In the genomic region with DNA sequence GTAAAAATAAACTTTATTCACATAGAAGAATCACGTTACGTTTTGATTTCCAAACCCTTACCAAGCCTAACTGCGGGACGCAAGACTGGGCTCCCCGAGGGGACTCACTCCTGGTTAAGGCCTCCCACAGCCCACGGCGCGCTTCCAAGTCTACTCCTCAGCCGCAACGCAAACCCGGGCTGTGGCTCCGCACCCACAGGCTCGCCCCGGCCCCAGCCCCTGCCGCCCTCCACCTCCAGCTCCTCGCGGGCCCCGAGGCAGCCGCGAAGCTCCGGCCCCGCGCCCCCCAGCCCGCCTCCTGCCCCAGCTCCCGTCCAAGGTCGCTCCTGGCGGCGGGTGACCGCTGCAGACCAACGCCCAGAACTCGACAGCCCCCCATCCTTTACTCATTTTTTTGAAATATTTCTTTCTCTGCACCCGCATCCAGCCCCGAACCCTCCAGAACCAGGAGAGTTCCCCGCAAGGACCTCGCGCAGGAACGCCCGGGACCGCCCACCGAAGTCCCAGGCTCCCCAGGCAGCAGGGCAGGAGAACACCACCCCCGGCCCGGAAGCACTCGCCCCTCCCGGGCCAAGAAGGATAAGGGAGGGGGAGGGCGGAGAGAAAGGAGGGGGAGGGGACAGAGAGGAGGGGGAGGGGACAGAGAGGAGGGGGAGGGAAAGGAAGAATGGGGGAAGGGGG, we compare ENCODE assay signal across 8 cellular contexts. TPM values are rescaled to one million over a fixed set of nuclear protein-coding genes. Genes with fewer than 3 reads are reported as not detected.
DNase-seq lines count a peak whose midpoint lies in the region; ATAC-seq and TF ChIP-seq lines count a peak whose summit lies in the region.

No MANE protein-coding gene starts in this region.

- H3K4me1 ChIP-seq in ES-I3 (ENCODE audit: insufficient read depth, low read length) (peaks cover 15% of the 10 kb centered on the region), SJSA1 (replicated peaks) (peaks cover 25% of the 10 kb centered on the region), thoracic aorta (ENCODE audit: control insufficient read depth in 1 of 2, low read depth in 2 of 2) (peaks cover 36 to 47% of the 10 kb centered on the region in 2 donors)

- H3K27ac ChIP-seq in SJSA1 (peak overlapping the region; percentile 97), thoracic aorta (peak overlapping the region; percentile 97 to 100)

- no peaks in the 10 kb centered on the region for H3K27me3 Mint-ChIP-seq in activated naive CD4-positive, alpha-beta T cell treated with anti-CD3 and anti-CD28 coated beads for 36 hours (ENCODE audit: low read depth)

- peaks cover 12% of the 10 kb centered on the region for H3K36me3 Mint-ChIP-seq in activated naive CD4-positive, alpha-beta T cell treated with anti-CD3 and anti-CD28 coated beads for 36 hours (ENCODE audit: low read depth)

- ATAC-seq in thoracic aorta (ENCODE audit: insufficient number of reproducible peaks, low FRiP score, low read depth) (peak; percentile 26), HG03280 (IDR thresholded peaks at IDR 0.05; ENCODE audit: unreplicated experiment) (no peak)

- DNase-seq in HuH-7.5 (ENCODE audit: low spot score) = peak; percentile 35
- DNase-seq in SJSA1 (ENCODE audit: low read depth in 1 of 2, low spot score in 2 of 2) = peak; percentile 65 to 87
- DNase-seq in activated naive CD4-positive, alpha-beta T cell treated with anti-CD3 and anti-CD28 coated beads for 36 hours = peak; percentile 80
- DNase-seq in globus pallidus (ENCODE audit: low spot score) = peak; percentile 86
- peak in 55 of 56 donors; percentile 31 to 87 (median 73) for DNase-seq in nucleus accumbens (lab: John Stamatoyannopoulos, UW)
- DNase-seq in thoracic aorta (ENCODE audit: low spot score) = peak; percentile 52

- H3K4me3 ChIP-seq in SJSA1 = peak overlapping the region; percentile 99
- H3K4me3 ChIP-seq in thoracic aorta = peak overlapping the region; percentile 100

- intact Hi-C loops in activated naive CD4-positive, alpha-beta T cell treated with anti-CD3 and anti-CD28 coated beads for 36 hours (cut with micrococcal nuclease) = loop anchor here (2.0 to 5.0 kb wide), 4 partner anchors 13 to 887 kb away; no protein-coding TSS in a partner anchor

- H3K27ac Mint-ChIP-seq in activated naive CD4-positive, alpha-beta T cell treated with anti-CD3 and anti-CD28 coated beads for 36 hours = peak overlapping the region; percentile 94

- no peak for TF ChIP-seq CTCF in thoracic aorta (IDR thresholded peaks at IDR 0.05)

- peaks cover 7% of the 10 kb centered on the region; the same call in 1 of the 2 replicates for H3K36me3 ChIP-seq in ES-I3 (ENCODE audit: insufficient read depth, low read length)
- H3K36me3 ChIP-seq in SJSA1 = peaks cover 45% of the 10 kb centered on the region
- no peaks in the 10 kb centered on the region for H3K36me3 ChIP-seq in thoracic aorta

- H3K9me3 ChIP-seq in ES-I3 (ENCODE audit: control insufficient read depth, insufficient read depth, low read length) (no peaks in the 10 kb centered on the region), SJSA1 (replicated peaks) (no peaks in the 10 kb centered on the region), thoracic aorta (no peaks in the 10 kb centered on the region)

- peaks cover 39% of the 10 kb centered on the region for H3K4me1 Mint-ChIP-seq in activated naive CD4-positive, alpha-beta T cell treated with anti-CD3 and anti-CD28 coated beads for 36 hours (ENCODE audit: low read depth)

- H3K4me3 Mint-ChIP-seq in activated naive CD4-positive, alpha-beta T cell treated with anti-CD3 and anti-CD28 coated beads for 36 hours = peak overlapping the region; percentile 99

- no peaks in the 10 kb centered on the region for H3K27me3 ChIP-seq in SJSA1 (replicated peaks)
- no peaks in the 10 kb centered on the region for H3K27me3 ChIP-seq in thoracic aorta (replicated peaks; ENCODE audit: insufficient read depth)

- H3K9me3 Mint-ChIP-seq in activated naive CD4-positive, alpha-beta T cell treated with anti-CD3 and anti-CD28 coated beads for 36 hours = no peaks in the 10 kb centered on the region

- CTCF ChIA-PET in activated naive CD4-positive, alpha-beta T cell treated with anti-CD3 and anti-CD28 coated beads for 36 hours (lab: Charles Lee) = interaction anchor here (3.2 kb wide), 1 partner anchor 57 kb away, joined by 13 read pairs; no protein-coding TSS in a partner anchor

- H3K9ac ChIP-seq in ES-I3 (ENCODE audit: low read depth, low read length) = peak overlapping the region; percentile 100

RNA-seq across cellular contexts. Expression of a gene that starts 0.9 kb away (rescaled TPM):
- total RNA-seq in SJSA1 (2014; rRNA removed; shearing (Covaris generic)) = 111 and 167 TPM in 2 replicates
- total RNA-seq in activated naive CD4-positive, alpha-beta T cell treated with anti-CD3 and anti-CD28 coated beads for 36 hours = 100 to 1,000 TPM; 140 to 144 TPM
- 100 to 1,000 TPM; 130 to 154 TPM for total RNA-seq in thoracic aorta

Comparison
In these comparisons a context has a peak if more than half of its experiments do, and no peak if none do; other contexts are left out.
1. DNase-seq: peak in every context shown above with its lines; median percentile 86 in globus pallidus; 80 in activated naive CD4-positive, alpha-beta T cell treated with anti-CD3 and anti-CD28 coated beads for 36 hours; 76 in SJSA1; 73 in nucleus accumbens; 52 in thoracic aorta; 35 in HuH-7.5.